In the genomic region with DNA sequence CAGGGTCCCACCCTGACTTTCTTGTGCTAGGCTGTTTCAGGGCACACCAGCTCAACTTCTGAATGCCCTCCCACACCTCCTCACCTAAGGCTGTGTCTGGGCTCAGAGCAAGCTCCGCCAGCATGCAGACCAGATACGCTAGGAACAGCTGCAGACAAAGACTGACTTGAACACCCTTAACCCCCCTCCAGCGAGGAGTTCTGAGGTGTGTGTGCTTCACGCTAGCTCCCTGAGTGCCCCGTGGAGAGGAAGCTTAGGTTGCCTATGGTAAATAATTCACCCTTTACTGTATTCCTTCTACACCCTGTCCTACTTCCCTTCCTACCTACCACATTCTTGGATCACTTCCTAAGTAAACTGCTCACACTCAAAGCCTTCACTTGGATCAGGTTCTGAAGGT, we compare ENCODE assay signal across 17 cellular contexts.
"Had no signal": no experiment of that assay in that cellular context is flagged by ENCODE, and none has a peak within 500 bp of the region (broad histone marks: within the 10 kb centered on the region; RNA-seq: fewer than 3 reads in every experiment).

No MANE protein-coding gene starts in this region.

- H3K4me3 ChIP-seq: prostate gland, right lobe of liver, smooth muscle cell, suprapubic skin, upper lobe of left lung had no signal

- H3K9me3 ChIP-seq: prostate gland, right lobe of liver, suprapubic skin, upper lobe of left lung had no signal

- H3K36me3 ChIP-seq: prostate gland, right lobe of liver, suprapubic skin, upper lobe of left lung had no signal

- H3K27ac ChIP-seq: epithelial cell of prostate, prostate gland, right lobe of liver, suprapubic skin, upper lobe of left lung had no signal

- DNase-seq: activated CD4-positive, alpha-beta T cell treated with anti-CD3 and anti-CD28 coated beads for 1 hour; activated CD4-positive, alpha-beta T cell treated with anti-CD3 and anti-CD28 coated beads, Interleukin-2, amount 50 U/mL, for 4 hours; activated naive CD4-positive, alpha-beta T cell treated with anti-CD3 and anti-CD28 coated beads for 36 hours; dermis blood vessel endothelial cell; effector memory CD8-positive, alpha-beta T cell; foreskin melanocyte; immature natural killer cell; left cardiac atrium; right lobe of liver; stimulated activated CD4-positive, alpha-beta T cell treated with anti-CD3 and anti-CD28 coated beads, Interleukin-4, amount 100 ng/mL, for 4 hours; stimulated activated CD8-positive, alpha-beta memory T cell treated with anti-CD3 and anti-CD28 coated beads, Interleukin-4, amount 100 ng/mL, for 48 hours; stimulated activated naive CD8-positive, alpha-beta T cell treated with anti-CD3 and anti-CD28 coated beads, Interleukin-15, Interleukin-2, amounts not matched to agents 100 U/mL and 50 U/mL, for 24 hours had no signal

- ATAC-seq: effector memory CD8-positive, alpha-beta T cell; left cardiac atrium; right lobe of liver; stimulated activated naive CD8-positive, alpha-beta T cell treated with anti-CD3 and anti-CD28 coated beads, Interleukin-15, Interleukin-2, amounts not matched to agents 100 U/mL and 50 U/mL, for 24 hours had no signal

- H3K4me1 ChIP-seq: prostate gland, right lobe of liver, suprapubic skin, upper lobe of left lung had no signal

- H3K27me3 ChIP-seq: right lobe of liver, suprapubic skin, upper lobe of left lung had no signal
